ENCODE assay signal across 7 cellular contexts in genomic region chr4:77157859-77158486, GRCh38. TPM values are rescaled to one million over a fixed set of nuclear protein-coding genes. Genes with fewer than 3 reads are reported as not detected.
DNase-seq lines count a peak whose midpoint lies in the region; ATAC-seq and TF ChIP-seq lines count a peak whose summit lies in the region.

No MANE protein-coding gene starts in this region.

- peaks cover 13% of the 10 kb centered on the region for H3K4me1 ChIP-seq in skeletal muscle satellite cell (ENCODE audit: control insufficient read depth, insufficient read depth, low read length)

- CTCF ChIA-PET in MCF 10A (lab: Yijun Ruan, JAX) = interaction anchor here (0.8 to 2.1 kb wide), 2 partner anchors 62 to 94 kb away, joined by 4 to 9 read pairs; no protein-coding TSS in a partner anchor

- H3K4me2 ChIP-seq in skeletal muscle satellite cell (ENCODE audit: low read length) = peak overlapping the region; percentile 85

- ATAC-seq in GM18517 (IDR thresholded peaks at IDR 0.05; ENCODE audit: unreplicated experiment) (peak; percentile 32), HG03039 (IDR thresholded peaks at IDR 0.05; ENCODE audit: unreplicated experiment) (peak; percentile 46)

- peak overlapping the region; percentile 94 for H3K4me3 Mint-ChIP-seq in MCF 10A (ENCODE audit: unreplicated experiment)

- no TSS peak for BruUV-seq in MCF 10A (replicated peaks; lab: Mats Ljungman, UMichigan)

- H3K4me3 ChIP-seq in iPS-18c (ENCODE audit: insufficient read depth, low read depth, low read length) (peak overlapping the region; percentile 96), skeletal muscle satellite cell (ENCODE audit: low read length) (peak overlapping the region; percentile 84)

- DNase-seq in NCI-H2107 treated with DMSO at 0.1 percent for 48 hours (lab: John Stamatoyannopoulos, UW; ENCODE audit: unreplicated experiment) (peak; percentile 50), UCSD-AML1 (lab: John Stamatoyannopoulos, UW; ENCODE audit: unreplicated experiment) (peak; percentile 86), MCF 10A (ENCODE audit: unreplicated experiment) (peak; percentile 85)

- no peak for TF ChIP-seq CTCF in MCF 10A (IDR thresholded peaks at IDR 0.05; ENCODE audit: unreplicated experiment)

- peak overlapping the region; percentile 98 for H3K27ac Mint-ChIP-seq in MCF 10A (ENCODE audit: low read depth, unreplicated experiment)

- H3K27me3 ChIP-seq in skeletal muscle satellite cell (ENCODE audit: control insufficient read depth, insufficient read depth, low read length) = no peaks in the 10 kb centered on the region

- peaks cover 21% of the 10 kb centered on the region for H3K4me1 Mint-ChIP-seq in MCF 10A (ENCODE audit: insufficient read depth, unreplicated experiment)

- no peaks in the 10 kb centered on the region for H3K27me3 Mint-ChIP-seq in MCF 10A (ENCODE audit: insufficient read depth, unreplicated experiment)

- intact Hi-C loops in MCF 10A (cut with micrococcal nuclease) = loop anchor here (2.0 to 5.0 kb wide), 4 partner anchors 45 to 206 kb away; no protein-coding TSS in a partner anchor

- H3K36me3 ChIP-seq in skeletal muscle satellite cell (ENCODE audit: insufficient read depth, low read length) = peaks cover 37% of the 10 kb centered on the region

- H3K36me3 Mint-ChIP-seq in MCF 10A (ENCODE audit: insufficient read depth, unreplicated experiment) = peaks cover 43% of the 10 kb centered on the region

- peak overlapping the region; percentile 94 for H3K9ac ChIP-seq in skeletal muscle satellite cell (ENCODE audit: low read depth, low read length)

- H3K9me3 ChIP-seq in iPS-18c (ENCODE audit: control insufficient read depth, insufficient read depth, low read length) (no peaks in the 10 kb centered on the region), skeletal muscle satellite cell (replicated peaks; ENCODE audit: low read length) (no peaks in the 10 kb centered on the region)

- no peaks in the 10 kb centered on the region for H3K9me3 Mint-ChIP-seq in MCF 10A (ENCODE audit: unreplicated experiment)

- POLR2A ChIA-PET in MCF 10A (lab: Yijun Ruan, JAX) = interaction anchor here (0.8 to 15.7 kb wide), 21 partner anchors 11 to 1644 kb away, joined by 3 to 248 read pairs (median 5); partner anchors contain the start of genes CCNI, RCHY1, SHROOM3 and THAP6

RNA-seq across cellular contexts. Expression of gene CCNG2, which starts 1.0 kb away (rescaled TPM):
- total RNA-seq in MCF 10A (2022) = 23.5 and 28.5 TPM in 2 replicates
- 13.9 and 16.8 TPM in 2 replicates for total RNA-seq in skeletal muscle satellite cell (2012; rRNA removed)

Comparison
In these comparisons a context has a peak if more than half of its experiments do, and no peak if none do; other contexts are left out.
1. Peak in every context shown above with its lines: DNase-seq, ATAC-seq and H3K4me3 ChIP-seq.